In the genomic region with DNA sequence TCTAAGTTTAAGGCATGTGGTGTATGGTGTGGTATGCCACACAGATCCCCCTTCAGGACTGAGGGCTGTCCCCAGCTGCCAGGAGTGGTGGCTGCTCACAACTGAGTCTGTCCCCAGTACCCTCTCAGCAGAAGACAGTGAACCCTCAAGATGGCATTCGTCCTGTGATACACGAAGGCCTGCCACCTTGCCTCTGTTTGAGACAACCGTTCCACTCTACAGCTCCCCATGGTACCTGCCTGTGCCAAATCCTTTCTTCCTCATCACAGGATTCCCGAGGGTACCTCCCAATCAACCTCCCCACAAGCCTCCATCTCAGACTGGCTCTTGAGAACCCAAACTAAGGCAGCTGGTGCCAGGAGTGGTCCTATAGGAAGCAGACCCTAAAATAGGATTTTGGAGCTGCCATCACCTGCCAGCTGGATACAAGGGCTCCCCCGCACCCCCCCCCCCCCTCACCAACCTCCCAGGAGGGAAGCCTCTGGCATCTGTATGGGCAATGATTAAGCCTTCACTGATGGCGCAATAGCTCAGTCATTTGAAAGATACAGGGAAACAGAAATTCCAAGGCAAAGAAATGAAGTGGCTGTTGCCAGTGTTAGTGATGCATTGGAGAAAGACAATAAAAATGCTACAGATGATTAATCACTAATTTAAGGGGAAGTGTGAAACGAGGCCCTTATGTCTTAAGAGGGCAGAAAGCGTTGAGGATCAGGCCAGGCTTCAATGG, we compare ENCODE assay signal across 16 cellular contexts.
DNase-seq lines count a peak whose midpoint lies in the region; TF ChIP-seq lines count a peak whose summit lies in the region.
"Had no signal": no experiment of that assay in that cellular context is flagged by ENCODE, and none has a peak within 500 bp of the region (broad histone marks: within the 10 kb centered on the region; RNA-seq: fewer than 3 reads in every experiment).

No MANE protein-coding gene starts in this region.

- peaks cover 4% of the 10 kb centered on the region for H3K9me3 Mint-ChIP-seq in endothelial cell (ENCODE audit: unreplicated experiment)
- no peaks in the 10 kb centered on the region for H3K9me3 Mint-ChIP-seq in activated T-helper 2 cell treated with anti-CD3 and anti-CD28 coated beads, Interferon-gamma antibody, Interleukin-2, Interleukin-4, amounts not matched to agents 10 μg/mL and 5 μg/mL and 100 μg/mL, durations not matched to agents 14 hours and 24 hours and 36 hours
- H3K9me3 Mint-ChIP-seq: activated naive CD4-positive, alpha-beta T cell treated with anti-CD3 and anti-CD28 coated beads, Interleukin-2, amount 50 U/mL, for 72 hours had no signal

- H3K4me3 Mint-ChIP-seq in endothelial cell (ENCODE audit: unreplicated experiment) = no peak overlapping the region
- no peak overlapping the region for H3K4me3 Mint-ChIP-seq in activated T-helper 2 cell treated with anti-CD3 and anti-CD28 coated beads, Interferon-gamma antibody, Interleukin-2, Interleukin-4, amounts not matched to agents 10 μg/mL and 5 μg/mL and 100 μg/mL, durations not matched to agents 14 hours and 24 hours and 36 hours (ENCODE audit: low read depth)
- H3K4me3 Mint-ChIP-seq: immature natural killer cell had no signal

- intact Hi-C loops in activated T-helper 2 cell treated with anti-CD3 and anti-CD28 coated beads, Interferon-gamma antibody, Interleukin-2, Interleukin-4, amounts not matched to agents 10 μg/mL and 5 μg/mL and 100 μg/mL, durations not matched to agents 14 hours and 24 hours and 36 hours (cut with micrococcal nuclease) = no loop called here

- no peak overlapping the region for H3K27ac Mint-ChIP-seq in endothelial cell (ENCODE audit: unreplicated experiment)
- H3K27ac Mint-ChIP-seq in activated T-helper 2 cell treated with anti-CD3 and anti-CD28 coated beads, Interferon-gamma antibody, Interleukin-2, Interleukin-4, amounts not matched to agents 10 μg/mL and 5 μg/mL and 100 μg/mL, durations not matched to agents 14 hours and 24 hours and 36 hours = no peak overlapping the region
- H3K27ac Mint-ChIP-seq: activated naive CD4-positive, alpha-beta T cell treated with anti-CD3 and anti-CD28 coated beads, Interleukin-2, amount 50 U/mL, for 72 hours; immature natural killer cell had no signal

- H3K4me1 Mint-ChIP-seq in endothelial cell (ENCODE audit: unreplicated experiment) = no peaks in the 10 kb centered on the region
- peaks cover 1% of the 10 kb centered on the region for H3K4me1 Mint-ChIP-seq in activated T-helper 2 cell treated with anti-CD3 and anti-CD28 coated beads, Interferon-gamma antibody, Interleukin-2, Interleukin-4, amounts not matched to agents 10 μg/mL and 5 μg/mL and 100 μg/mL, durations not matched to agents 14 hours and 24 hours and 36 hours (ENCODE audit: low read depth)
- H3K4me1 Mint-ChIP-seq: immature natural killer cell had no signal

- peaks cover 4% of the 10 kb centered on the region for H3K27me3 Mint-ChIP-seq in endothelial cell (ENCODE audit: unreplicated experiment)
- peaks cover 5% of the 10 kb centered on the region for H3K27me3 Mint-ChIP-seq in activated T-helper 2 cell treated with anti-CD3 and anti-CD28 coated beads, Interferon-gamma antibody, Interleukin-2, Interleukin-4, amounts not matched to agents 10 μg/mL and 5 μg/mL and 100 μg/mL, durations not matched to agents 14 hours and 24 hours and 36 hours (ENCODE audit: low read depth)

- no peaks in the 10 kb centered on the region for H3K36me3 Mint-ChIP-seq in endothelial cell (ENCODE audit: low read depth, unreplicated experiment)
- no peaks in the 10 kb centered on the region for H3K36me3 Mint-ChIP-seq in activated T-helper 2 cell treated with anti-CD3 and anti-CD28 coated beads, Interferon-gamma antibody, Interleukin-2, Interleukin-4, amounts not matched to agents 10 μg/mL and 5 μg/mL and 100 μg/mL, durations not matched to agents 14 hours and 24 hours and 36 hours (ENCODE audit: low read depth)
- H3K36me3 Mint-ChIP-seq: activated naive CD4-positive, alpha-beta T cell treated with anti-CD3 and anti-CD28 coated beads, Interleukin-2, amount 50 U/mL, for 72 hours; immature natural killer cell had no signal

- peak; percentile 5 for DNase-seq in Caki2 (ENCODE audit: low read depth)
- peak; percentile 58 for DNase-seq in M059J (ENCODE audit: low read depth)
- peak; percentile 23 for DNase-seq in ecto neural progenitor cell (ENCODE audit: low spot score)
- DNase-seq in mesenteric fat pad (ENCODE audit: low spot score) = peak; percentile 64
- no peak for DNase-seq in stimulated activated CD4-positive, alpha-beta T cell treated with anti-CD3 and anti-CD28 coated beads, Interleukin-15, amount 100 ng/mL, for 24 hours
- DNase-seq in endothelial cell (ENCODE audit: low spot score) = no peak
- no peak for DNase-seq in NCI-H2081 treated with DMSO at 0.1 percent for 48 hours (lab: John Stamatoyannopoulos, UW)
- no peak for DNase-seq in activated T-helper 2 cell treated with anti-CD3 and anti-CD28 coated beads, Interferon-gamma antibody, Interleukin-2, Interleukin-4, amounts not matched to agents 10 μg/mL and 5 μg/mL and 100 μg/mL, durations not matched to agents 14 hours and 24 hours and 36 hours (ENCODE audit: low spot score)
- DNase-seq: C1 segment of cervical spinal cord; gastrocnemius medialis; immature natural killer cell; NCI-H1930; NK-92 treated with Interleukin-12 subunit alpha and Interleukin-12 subunit beta, amount 100 ng/mL, for 24 hours; stimulated activated CD4-positive, alpha-beta T cell treated with anti-CD3 and anti-CD28 coated beads, Interleukin-4, amount 100 ng/mL, for 4 hours; stimulated activated naive CD4-positive, alpha-beta T cell treated with Interleukin-2 at 50 U/mL for 16 hours had no signal

- in situ Hi-C loops in Caki2 (cut with HindIII; ENCODE audit: low pct_unique_long_range_greater_than_20kb, low sequenced_read_pairs) = no loop called here

- no peak for TF ChIP-seq CTCF in endothelial cell (IDR thresholded peaks at IDR 0.05; ENCODE audit: unreplicated experiment)

Comparison
In these comparisons a context has a peak if more than half of its experiments do, and no peak if none do; other contexts are left out.
1. DNase-seq: peak in Caki2 (single experiment), M059J (single experiment), ecto neural progenitor cell (single experiment) and mesenteric fat pad (single experiment); none in stimulated activated CD4-positive, alpha-beta T cell treated with anti-CD3 and anti-CD28 coated beads, Interleukin-15, amount 100 ng/mL, for 24 hours (single experiment), endothelial cell (single experiment), NCI-H2081 treated with DMSO at 0.1 percent for 48 hours (single experiment) and activated T-helper 2 cell treated with anti-CD3 and anti-CD28 coated beads, Interferon-gamma antibody, Interleukin-2, Interleukin-4, amounts not matched to agents 10 μg/mL and 5 μg/mL and 100 μg/mL, durations not matched to agents 14 hours and 24 hours and 36 hours (single experiment).